Comparison of ENCODE assay signal across 29 cellular contexts in genomic region chr7:53191836-53192443, GRCh38.
"Had no signal": no experiment of that assay in that cellular context is flagged by ENCODE, and none has a peak within 500 bp of the region (broad histone marks: within the 10 kb centered on the region; RNA-seq: fewer than 3 reads in every experiment).

No MANE protein-coding gene starts in this region.

- H3K4me3 Mint-ChIP-seq: activated CD4-positive, alpha-beta memory T cell treated with anti-CD3 and anti-CD28 coated beads for 36 hours; activated CD4-positive, alpha-beta T cell treated with anti-CD3 and anti-CD28 coated beads for 36 hours; activated CD4-positive, alpha-beta T cell treated with anti-CD3 and anti-CD28 coated beads, Interleukin-2, amount 10 ng/mL, durations not matched to agents 24 days and 14 days; activated CD8-positive, alpha-beta memory T cell treated with anti-CD3 and anti-CD28 coated beads, Interleukin-2, amount 10 ng/mL, durations not matched to agents 7 days and 5 days; activated CD8-positive, alpha-beta T cell treated with anti-CD3 and anti-CD28 coated beads, Interleukin-2, amount 10 ng/mL, durations not matched to agents 7 days and 5 days; activated naive CD4-positive, alpha-beta T cell treated with anti-CD3 and anti-CD28 coated beads for 36 hours; activated naive CD4-positive, alpha-beta T cell treated with anti-CD3 and anti-CD28 coated beads, Interleukin-2, amount 50 U/mL, for 24 hours; activated naive CD8-positive, alpha-beta T cell treated with anti-CD3 and anti-CD28 coated beads for 36 hours; activated naive CD8-positive, alpha-beta T cell treated with anti-CD3 and anti-CD28 coated beads, Interleukin-2, amount 50 U/mL, for 24 hours; activated T-helper 1 cell treated with anti-CD3 and anti-CD28 coated beads, Interleukin-12 subunit alpha, Interleukin-12 subunit beta, Interleukin-2, Interleukin-4 antibody, amounts not matched to agents 30 ng/mL and 10 ng/mL and 1 ng/mL, durations not matched to agents 14 hours and 24 hours and 36 hours had no signal

- H3K4me3 ChIP-seq: adrenal gland, body of pancreas, esophagus squamous epithelium, gastroesophageal sphincter, heart right ventricle had no signal

- H3K27ac Mint-ChIP-seq: activated CD4-positive, alpha-beta memory T cell treated with anti-CD3 and anti-CD28 coated beads for 36 hours; activated CD4-positive, alpha-beta T cell treated with anti-CD3 and anti-CD28 coated beads for 36 hours; activated CD4-positive, alpha-beta T cell treated with anti-CD3 and anti-CD28 coated beads, Interleukin-2, amount 10 ng/mL, durations not matched to agents 24 days and 14 days; activated CD8-positive, alpha-beta memory T cell treated with anti-CD3 and anti-CD28 coated beads, Interleukin-2, amount 10 ng/mL, durations not matched to agents 7 days and 5 days; activated CD8-positive, alpha-beta T cell treated with anti-CD3 and anti-CD28 coated beads, Interleukin-2, amount 10 ng/mL, durations not matched to agents 7 days and 5 days; activated naive CD4-positive, alpha-beta T cell treated with anti-CD3 and anti-CD28 coated beads for 36 hours; activated naive CD4-positive, alpha-beta T cell treated with anti-CD3 and anti-CD28 coated beads, Interleukin-2, amount 50 U/mL, for 24 hours; activated naive CD8-positive, alpha-beta T cell treated with anti-CD3 and anti-CD28 coated beads for 36 hours; activated naive CD8-positive, alpha-beta T cell treated with anti-CD3 and anti-CD28 coated beads, Interleukin-2, amount 50 U/mL, for 24 hours; activated T-helper 1 cell treated with anti-CD3 and anti-CD28 coated beads, Interleukin-12 subunit alpha, Interleukin-12 subunit beta, Interleukin-2, Interleukin-4 antibody, amounts not matched to agents 30 ng/mL and 10 ng/mL and 1 ng/mL, durations not matched to agents 14 hours and 24 hours and 36 hours; activated T-helper 2 cell treated with anti-CD3 and anti-CD28 coated beads, Interferon-gamma antibody, Interleukin-2, Interleukin-4, amounts not matched to agents 10 μg/mL and 5 μg/mL and 100 μg/mL, durations not matched to agents 14 hours and 24 hours and 36 hours had no signal

- H3K27ac ChIP-seq: adrenal gland, body of pancreas, epithelial cell of prostate, esophagus squamous epithelium, gastroesophageal sphincter, heart right ventricle had no signal

- H3K36me3 Mint-ChIP-seq: activated CD4-positive, alpha-beta memory T cell treated with anti-CD3 and anti-CD28 coated beads for 36 hours; activated CD8-positive, alpha-beta memory T cell treated with anti-CD3 and anti-CD28 coated beads, Interleukin-2, amount 10 ng/mL, durations not matched to agents 7 days and 5 days; activated naive CD4-positive, alpha-beta T cell treated with anti-CD3 and anti-CD28 coated beads, Interleukin-2, amount 50 U/mL, for 24 hours; activated naive CD8-positive, alpha-beta T cell treated with anti-CD3 and anti-CD28 coated beads for 36 hours had no signal

- H3K9me3 ChIP-seq: adrenal gland, body of pancreas, esophagus squamous epithelium, gastroesophageal sphincter had no signal

- DNase-seq: activated CD4-positive, alpha-beta memory T cell treated with anti-CD3 and anti-CD28 coated beads for 36 hours; activated CD4-positive, alpha-beta T cell treated with anti-CD3 and anti-CD28 coated beads for 36 hours; activated CD4-positive, alpha-beta T cell treated with anti-CD3 and anti-CD28 coated beads, Interleukin-2, amount 10 ng/mL, durations not matched to agents 24 days and 14 days; activated CD4-positive, CD25-positive, alpha-beta regulatory T cell; activated CD4-positive, CD25-positive, alpha-beta regulatory T cell treated with anti-CD3 and anti-CD28 coated beads, Interleukin-2, amount 50 U/mL, for 72 hours; activated CD8-positive, alpha-beta memory T cell treated with anti-CD3 and anti-CD28 coated beads, Interleukin-2, amount 10 ng/mL, durations not matched to agents 7 days and 5 days; activated CD8-positive, alpha-beta memory T cell treated with anti-CD3 and anti-CD28 coated beads, Interleukin-2, amount 50 U/mL, for 4 hours; activated CD8-positive, alpha-beta T cell treated with anti-CD3 and anti-CD28 coated beads, Interleukin-2, amount 10 ng/mL, durations not matched to agents 7 days and 5 days; activated effector memory CD4-positive, alpha-beta T cell treated with anti-CD3 and anti-CD28 coated beads, Interleukin-2, amount 50 U/mL, for 16 hours; activated naive CD4-positive, alpha-beta T cell treated with anti-CD3 and anti-CD28 coated beads for 36 hours; activated naive CD8-positive, alpha-beta T cell treated with anti-CD3 and anti-CD28 coated beads for 36 hours; activated naive CD8-positive, alpha-beta T cell treated with anti-CD3 and anti-CD28 coated beads, Interleukin-2, amount 50 U/mL, for 24 hours; activated T-cell treated with anti-CD3 and anti-CD28 coated beads, Interleukin-2, amount 50 U/mL, for 1 hour; activated T-cell treated with anti-CD3 and anti-CD28 coated beads, Interleukin-2, amount 50 U/mL, for 48 hours; adrenal gland; amygdala; aorta; body of pancreas; caudate nucleus; effector CD8-positive, alpha-beta T cell; esophagus squamous epithelium; foreskin melanocyte; heart right ventricle; T-helper 2 cell had no signal

- H3K4me1 ChIP-seq: adrenal gland, body of pancreas, esophagus squamous epithelium, gastroesophageal sphincter, heart right ventricle had no signal

- H3K36me3 ChIP-seq: adrenal gland, esophagus squamous epithelium, gastroesophageal sphincter, heart right ventricle had no signal

- ATAC-seq: activated CD4-positive, alpha-beta T cell treated with anti-CD3 and anti-CD28 coated beads for 36 hours; activated CD8-positive, alpha-beta memory T cell treated with anti-CD3 and anti-CD28 coated beads, Interleukin-2, amount 10 ng/mL, durations not matched to agents 7 days and 5 days; activated CD8-positive, alpha-beta T cell treated with anti-CD3 and anti-CD28 coated beads, Interleukin-2, amount 10 ng/mL, durations not matched to agents 7 days and 5 days; activated naive CD8-positive, alpha-beta T cell treated with anti-CD3 and anti-CD28 coated beads, Interleukin-2, amount 50 U/mL, for 24 hours; body of pancreas; gastroesophageal sphincter; heart right ventricle had no signal

- H3K4me1 Mint-ChIP-seq: activated CD4-positive, alpha-beta T cell treated with anti-CD3 and anti-CD28 coated beads for 36 hours; activated CD4-positive, alpha-beta T cell treated with anti-CD3 and anti-CD28 coated beads, Interleukin-2, amount 10 ng/mL, durations not matched to agents 24 days and 14 days; activated CD8-positive, alpha-beta memory T cell treated with anti-CD3 and anti-CD28 coated beads, Interleukin-2, amount 10 ng/mL, durations not matched to agents 7 days and 5 days; activated naive CD4-positive, alpha-beta T cell treated with anti-CD3 and anti-CD28 coated beads, Interleukin-2, amount 50 U/mL, for 24 hours; activated naive CD8-positive, alpha-beta T cell treated with anti-CD3 and anti-CD28 coated beads for 36 hours; activated naive CD8-positive, alpha-beta T cell treated with anti-CD3 and anti-CD28 coated beads, Interleukin-2, amount 50 U/mL, for 24 hours had no signal

- H3K27me3 Mint-ChIP-seq: activated CD4-positive, alpha-beta memory T cell treated with anti-CD3 and anti-CD28 coated beads for 36 hours; activated CD4-positive, alpha-beta T cell treated with anti-CD3 and anti-CD28 coated beads for 36 hours; activated CD4-positive, alpha-beta T cell treated with anti-CD3 and anti-CD28 coated beads, Interleukin-2, amount 10 ng/mL, durations not matched to agents 24 days and 14 days; activated CD8-positive, alpha-beta memory T cell treated with anti-CD3 and anti-CD28 coated beads, Interleukin-2, amount 10 ng/mL, durations not matched to agents 7 days and 5 days; activated naive CD4-positive, alpha-beta T cell treated with anti-CD3 and anti-CD28 coated beads, Interleukin-2, amount 50 U/mL, for 24 hours; activated naive CD8-positive, alpha-beta T cell treated with anti-CD3 and anti-CD28 coated beads for 36 hours; activated naive CD8-positive, alpha-beta T cell treated with anti-CD3 and anti-CD28 coated beads, Interleukin-2, amount 50 U/mL, for 24 hours had no signal

- H3K27me3 ChIP-seq: adrenal gland, body of pancreas, esophagus squamous epithelium, gastroesophageal sphincter, heart right ventricle had no signal

- H3K9me3 Mint-ChIP-seq: activated CD4-positive, alpha-beta T cell treated with anti-CD3 and anti-CD28 coated beads, Interleukin-2, amount 10 ng/mL, durations not matched to agents 24 days and 14 days; activated naive CD8-positive, alpha-beta T cell treated with anti-CD3 and anti-CD28 coated beads for 36 hours had no signal
